ENCODE assay signal across 1 cellular context in genomic region chr5:126998895-126999570, GRCh38.
A peak's percentile ranks its signal among the peaks of the same experiment; 100 is the strongest.
TF ChIP-seq lines count a peak whose summit lies in the region.

No MANE protein-coding gene starts in this region.

TF ChIP-seq in IMR-90, 13 proteins besides CTCF, POLR2A, EP300 and RAD21:
- TF ChIP-seq MXI1 (IDR thresholded peaks at IDR 0.05; ENCODE audit: borderline replicate concordance, low read depth, low read length), result no peak
- peak; percentile 36; the same call in 1 of the 2 replicates for TF ChIP-seq MAFK (IDR thresholded peaks at IDR 0.05; ENCODE audit: low read depth, low read length)
- no peak for TF ChIP-seq NFE2L2 (IDR thresholded peaks at IDR 0.05; ENCODE audit: low read depth, low read length)
TF ChIP-seq in IMR-90: peak in this region for 1.
